26 cellular contexts compared by ENCODE assay signal in genomic region chr4:39467470-39467869, GRCh38.
"Had no signal": no experiment of that assay in that cellular context is flagged by ENCODE, and none has a peak within 500 bp of the region (broad histone marks: within the 10 kb centered on the region; RNA-seq: fewer than 3 reads in every experiment).

No MANE protein-coding gene starts in this region.

- H3K27me3 ChIP-seq: brain microvascular endothelial cell, cardiac muscle cell, MG63, SJSA1 had no signal

- H3K4me3 Mint-ChIP-seq: activated CD8-positive, alpha-beta memory T cell treated with anti-CD3 and anti-CD28 coated beads, Interleukin-2, amount 10 ng/mL, durations not matched to agents 7 days and 5 days; activated naive CD8-positive, alpha-beta T cell; activated T-cell treated with anti-CD3 and anti-CD28 coated beads, Interleukin-2, amount 50 U/mL, for 24 hours; activated T-helper 1 cell treated with anti-CD3 and anti-CD28 coated beads, Interleukin-12 subunit alpha, Interleukin-12 subunit beta, Interleukin-2, Interleukin-4 antibody, amounts not matched to agents 30 ng/mL and 10 ng/mL and 1 ng/mL, durations not matched to agents 14 hours and 24 hours and 36 hours; T-helper 17 cell; WTC11 had no signal

- ATAC-seq: activated CD8-positive, alpha-beta memory T cell treated with anti-CD3 and anti-CD28 coated beads, Interleukin-2, amount 10 ng/mL, durations not matched to agents 7 days and 5 days; T-helper 17 cell; WTC11 had no signal

- H3K9me3 Mint-ChIP-seq: activated T-cell treated with anti-CD3 and anti-CD28 coated beads, Interleukin-2, amount 50 U/mL, for 24 hours; activated T-helper 1 cell treated with anti-CD3 and anti-CD28 coated beads, Interleukin-12 subunit alpha, Interleukin-12 subunit beta, Interleukin-2, Interleukin-4 antibody, amounts not matched to agents 30 ng/mL and 10 ng/mL and 1 ng/mL, durations not matched to agents 14 hours and 24 hours and 36 hours; WTC11 had no signal

- H3K27ac Mint-ChIP-seq: activated CD8-positive, alpha-beta memory T cell treated with anti-CD3 and anti-CD28 coated beads, Interleukin-2, amount 10 ng/mL, durations not matched to agents 7 days and 5 days; activated naive CD8-positive, alpha-beta T cell; activated T-helper 1 cell treated with anti-CD3 and anti-CD28 coated beads, Interleukin-12 subunit alpha, Interleukin-12 subunit beta, Interleukin-2, Interleukin-4 antibody, amounts not matched to agents 30 ng/mL and 10 ng/mL and 1 ng/mL, durations not matched to agents 14 hours and 24 hours and 36 hours; T-helper 17 cell had no signal

- H3K9me3 ChIP-seq: MG63, SJSA1 had no signal

- DNase-seq: activated CD4-positive, alpha-beta T cell treated with anti-CD3 and anti-CD28 coated beads for 48 hours; activated CD4-positive, alpha-beta T cell treated with anti-CD3 and anti-CD28 coated beads, Interleukin-2, amount 50 U/mL, for 4 hours; activated CD4-positive, CD25-positive, alpha-beta regulatory T cell treated with anti-CD3 and anti-CD28 coated beads, Interleukin-2, amount 50 U/mL, for 72 hours; activated CD8-positive, alpha-beta memory T cell treated with anti-CD3 and anti-CD28 coated beads, Interleukin-2, amount 10 ng/mL, durations not matched to agents 7 days and 5 days; activated effector memory CD4-positive, alpha-beta T cell treated with Interleukin-2 at 50 U/mL for 16 hours; activated naive CD4-positive, alpha-beta T cell; activated T-cell treated with anti-CD3 and anti-CD28 coated beads, Interleukin-2, amount 50 U/mL, for 24 hours; brain microvascular endothelial cell; MG63; MV-4-11; NCI-H1092 treated with DMSO at 0.1 percent for 48 hours; NCI-H1417 treated with DMSO at 0.1 percent for 48 hours; NCI-H1694; NCI-H2029; NCI-H2107; NCI-H345; NCI-H510A treated with DMSO at 0.1 percent for 48 hours; NCI-H69; SHP77; T-helper 17 cell; T-helper 9 cell had no signal

- H3K27ac ChIP-seq: brain microvascular endothelial cell, cardiac muscle cell, SJSA1 had no signal

- H3K27me3 Mint-ChIP-seq: activated CD8-positive, alpha-beta memory T cell treated with anti-CD3 and anti-CD28 coated beads, Interleukin-2, amount 10 ng/mL, durations not matched to agents 7 days and 5 days; activated naive CD8-positive, alpha-beta T cell; activated T-cell treated with anti-CD3 and anti-CD28 coated beads, Interleukin-2, amount 50 U/mL, for 24 hours; T-helper 17 cell had no signal

- H3K4me1 Mint-ChIP-seq: T-helper 17 cell had no signal

- H3K4me3 ChIP-seq: cardiac muscle cell, MG63, SJSA1 had no signal
